Comparison of ENCODE assay signal across 3 cellular contexts in genomic region chr13:52173970-52174369, GRCh38. TPM values are rescaled to one million over a fixed set of nuclear protein-coding genes. Genes with fewer than 3 reads are reported as not detected.
"Had no signal": no experiment of that assay in that cellular context is flagged by ENCODE, and none has a peak within 500 bp of the region (broad histone marks: within the 10 kb centered on the region; RNA-seq: fewer than 3 reads in every experiment).

No MANE protein-coding gene starts in this region.

RNA-seq across cellular contexts. Expression of gene NEK5, which starts 45.1 kb away (rescaled TPM):
- total RNA-seq: activated naive CD8-positive, alpha-beta T cell treated with anti-CD3 and anti-CD28 coated beads, Interleukin-2, amount 10 ng/mL, durations not matched to agents 7 days and 5 days; ascending aorta; SJCRH30 had no signal
